Comparison of ENCODE assay signal across 18 cellular contexts in genomic region chr17:46046957-46047356, GRCh38. TPM values are rescaled to one million over a fixed set of nuclear protein-coding genes. Genes with fewer than 3 reads are reported as not detected.
DNase-seq lines count a peak whose midpoint lies in the region; ATAC-seq lines count a peak whose summit lies in the region.
"Had no signal": no experiment of that assay in that cellular context is flagged by ENCODE, and none has a peak within 500 bp of the region (broad histone marks: within the 10 kb centered on the region; RNA-seq: fewer than 3 reads in every experiment).

No MANE protein-coding gene starts in this region.

- no peaks in the 10 kb centered on the region for H3K9me3 ChIP-seq in T-helper 17 cell (ENCODE audit: control insufficient read depth, low read length, poor library complexity, severe bottlenecking)
- H3K9me3 ChIP-seq: heart left ventricle had no signal

- peaks cover 2% of the 10 kb centered on the region for H3K36me3 Mint-ChIP-seq in T-helper 17 cell (ENCODE audit: low read depth)

- H3K4me3 Mint-ChIP-seq in T-helper 17 cell: no peak overlapping the region
- H3K4me3 Mint-ChIP-seq: activated B cell treated with CpG ODN at 0.5 μM for 24 hours, HFFc6 had no signal

- peak overlapping the region; percentile 54 for H3K27ac Mint-ChIP-seq in T-helper 17 cell
- H3K27ac Mint-ChIP-seq: activated B cell treated with CpG ODN at 0.5 μM for 24 hours, HFFc6 had no signal

- DNase-seq in DMS 273 (lab: John Stamatoyannopoulos, UW; ENCODE audit: unreplicated experiment) (peak; percentile 54), DMS 273 treated with DMSO at 0.1 percent for 48 hours (lab: John Stamatoyannopoulos, UW) (no peak), T-helper 17 cell (no peak), fibroblast of the conjunctiva (ENCODE audit: low read depth) (peak; percentile 9), renal cortical epithelial cell (ENCODE audit: low read depth) (peak; percentile 73), AG08395 (ENCODE audit: low spot score) (no peak), SHP77 treated with DMSO at 0.1 percent for 48 hours (lab: John Stamatoyannopoulos, UW) (no peak)
- DNase-seq in stimulated activated CD4-positive, alpha-beta T cell treated with anti-CD3 and anti-CD28 coated beads, Interleukin-4, amount 100 ng/mL, for 24 hours: no peak
- DNase-seq: activated B cell treated with CpG ODN at 0.5 μM for 24 hours, activated gamma-delta T cell treated with Interleukin-2 at 50 U/mL for 16 hours, heart left ventricle, HFFc6, kidney glomerular epithelial cell, NCI-H1436 treated with DMSO at 0.1 percent for 48 hours, PC-9 had no signal

- ATAC-seq in T-helper 17 cell: no peak

- peaks cover 21% of the 10 kb centered on the region for H3K4me1 Mint-ChIP-seq in T-helper 17 cell

- H3K27me3 Mint-ChIP-seq in T-helper 17 cell: no peaks in the 10 kb centered on the region
- H3K27me3 Mint-ChIP-seq: activated B cell treated with CpG ODN at 0.5 μM for 24 hours had no signal

RNA-seq across cellular contexts. Expression of gene STH, which starts 47.9 kb away (rescaled TPM):
- total RNA-seq in T-helper 17 cell (not detected), renal cortical epithelial cell (not detected in 2 replicates)
- total RNA-seq: activated B cell treated with CpG ODN at 0.5 μM for 24 hours, bronchial epithelial cell, HFFc6, mucosa of gallbladder, PC-9, subcutaneous adipose tissue had no signal

Comparison
In these comparisons a context has a peak if more than half of its experiments do, and no peak if none do; other contexts are left out.
1. DNase-seq: peak in DMS 273 (single experiment), fibroblast of the conjunctiva (single experiment) and renal cortical epithelial cell (single experiment); none in DMS 273 treated with DMSO at 0.1 percent for 48 hours (single experiment), T-helper 17 cell (0 of 3), AG08395 (single experiment), SHP77 treated with DMSO at 0.1 percent for 48 hours (single experiment) and stimulated activated CD4-positive, alpha-beta T cell treated with anti-CD3 and anti-CD28 coated beads, Interleukin-4, amount 100 ng/mL, for 24 hours (single experiment).